ENCODE assay signal across 13 cellular contexts in the genomic region with DNA sequence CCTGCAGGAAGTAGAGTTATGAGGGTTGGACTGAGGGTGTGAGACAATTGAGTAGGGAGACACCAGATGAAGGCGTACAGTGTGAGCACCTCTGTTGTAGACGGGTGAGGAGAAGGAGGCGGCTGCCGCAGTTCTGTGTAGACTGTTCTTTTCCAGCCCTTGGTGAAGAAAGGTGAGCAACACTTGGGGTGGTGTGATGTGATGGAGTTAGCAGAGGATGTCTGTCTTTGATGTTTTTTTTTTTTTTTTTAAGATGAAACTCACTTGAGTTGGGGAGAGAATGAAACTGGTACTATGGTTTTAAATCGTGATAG. TPM values are rescaled to one million over a fixed set of nuclear protein-coding genes. Genes with fewer than 3 reads are reported as not detected.
DNase-seq lines count a peak whose midpoint lies in the region; ATAC-seq and TF ChIP-seq lines count a peak whose summit lies in the region.
"Had no signal": no experiment of that assay in that cellular context is flagged by ENCODE, and none has a peak within 500 bp of the region (broad histone marks: within the 10 kb centered on the region; RNA-seq: fewer than 3 reads in every experiment).

No MANE protein-coding gene starts in this region.

- H3K4me3 Mint-ChIP-seq in activated T-helper 1 cell treated with anti-CD3 and anti-CD28 coated beads, Interleukin-12 subunit alpha, Interleukin-12 subunit beta, Interleukin-2, Interleukin-4 antibody, amounts not matched to agents 30 ng/mL and 10 ng/mL and 1 ng/mL, durations not matched to agents 14 hours and 24 hours and 36 hours = peak overlapping the region; percentile 87
- peak overlapping the region; percentile 84 to 95 (median 90) for H3K4me3 Mint-ChIP-seq in naive thymus-derived CD8-positive, alpha-beta T cell
- H3K4me3 Mint-ChIP-seq in stimulated activated memory B cell treated with anti-CD40 and anti-IgM and Interleukin-4, amounts not matched to agents 10 μg/mL and 1 μg/mL and 100 μg/mL, for 72 hours = no peak overlapping the region

- H3K4me3 ChIP-seq in Peyer's patch = peak overlapping the region in 2 of 4 donors; percentile 65 to 87

- peak overlapping the region; percentile 54 for H3K27ac Mint-ChIP-seq in activated T-helper 1 cell treated with anti-CD3 and anti-CD28 coated beads, Interleukin-12 subunit alpha, Interleukin-12 subunit beta, Interleukin-2, Interleukin-4 antibody, amounts not matched to agents 30 ng/mL and 10 ng/mL and 1 ng/mL, durations not matched to agents 14 hours and 24 hours and 36 hours
- peak overlapping the region; percentile 90 to 99 (median 96) for H3K27ac Mint-ChIP-seq in naive thymus-derived CD8-positive, alpha-beta T cell
- H3K27ac Mint-ChIP-seq in stimulated activated memory B cell treated with anti-CD40 and anti-IgM and Interleukin-4, amounts not matched to agents 10 μg/mL and 1 μg/mL and 100 μg/mL, for 72 hours = peak overlapping the region; percentile 89

- H3K9me3 Mint-ChIP-seq in activated T-helper 1 cell treated with anti-CD3 and anti-CD28 coated beads, Interleukin-12 subunit alpha, Interleukin-12 subunit beta, Interleukin-2, Interleukin-4 antibody, amounts not matched to agents 30 ng/mL and 10 ng/mL and 1 ng/mL, durations not matched to agents 14 hours and 24 hours and 36 hours = no peaks in the 10 kb centered on the region
- H3K9me3 Mint-ChIP-seq in naive thymus-derived CD8-positive, alpha-beta T cell = no peaks in the 10 kb centered on the region
- no peaks in the 10 kb centered on the region for H3K9me3 Mint-ChIP-seq in stimulated activated memory B cell treated with anti-CD40 and anti-IgM and Interleukin-4, amounts not matched to agents 10 μg/mL and 1 μg/mL and 100 μg/mL, for 72 hours

- H3K4me1 ChIP-seq in Peyer's patch = peaks cover 0 to 10% (median 0%) of the 10 kb centered on the region in 4 donors
- H3K4me1 ChIP-seq: prostate gland had no signal

- no peaks in the 10 kb centered on the region for H3K27me3 Mint-ChIP-seq in activated T-helper 1 cell treated with anti-CD3 and anti-CD28 coated beads, Interleukin-12 subunit alpha, Interleukin-12 subunit beta, Interleukin-2, Interleukin-4 antibody, amounts not matched to agents 30 ng/mL and 10 ng/mL and 1 ng/mL, durations not matched to agents 14 hours and 24 hours and 36 hours (ENCODE audit: insufficient read depth)
- no peaks in the 10 kb centered on the region for H3K27me3 Mint-ChIP-seq in naive thymus-derived CD8-positive, alpha-beta T cell
- no peaks in the 10 kb centered on the region for H3K27me3 Mint-ChIP-seq in stimulated activated memory B cell treated with anti-CD40 and anti-IgM and Interleukin-4, amounts not matched to agents 10 μg/mL and 1 μg/mL and 100 μg/mL, for 72 hours

- no peaks in the 10 kb centered on the region for H3K36me3 ChIP-seq in Peyer's patch
- H3K36me3 ChIP-seq: prostate gland, thyroid gland had no signal

- intact Hi-C loops in activated T-helper 1 cell treated with anti-CD3 and anti-CD28 coated beads, Interleukin-12 subunit alpha, Interleukin-12 subunit beta, Interleukin-2, Interleukin-4 antibody, amounts not matched to agents 30 ng/mL and 10 ng/mL and 1 ng/mL, durations not matched to agents 14 hours and 24 hours and 36 hours (cut with micrococcal nuclease) = no loop called here

- peak overlapping the region in 1 of 4 donors; percentile 75 for H3K27ac ChIP-seq in Peyer's patch
- H3K27ac ChIP-seq: 22Rv1, prostate gland, thyroid gland, VCaP had no signal

- no peaks in the 10 kb centered on the region for H3K27me3 ChIP-seq in Peyer's patch
- H3K27me3 ChIP-seq: thyroid gland had no signal

- no peaks in the 10 kb centered on the region for H3K36me3 Mint-ChIP-seq in activated T-helper 1 cell treated with anti-CD3 and anti-CD28 coated beads, Interleukin-12 subunit alpha, Interleukin-12 subunit beta, Interleukin-2, Interleukin-4 antibody, amounts not matched to agents 30 ng/mL and 10 ng/mL and 1 ng/mL, durations not matched to agents 14 hours and 24 hours and 36 hours (ENCODE audit: low read depth)
- peaks cover 0 to 4% (median 0%) of the 10 kb centered on the region in 3 donors for H3K36me3 Mint-ChIP-seq in naive thymus-derived CD8-positive, alpha-beta T cell
- H3K36me3 Mint-ChIP-seq in stimulated activated memory B cell treated with anti-CD40 and anti-IgM and Interleukin-4, amounts not matched to agents 10 μg/mL and 1 μg/mL and 100 μg/mL, for 72 hours = no peaks in the 10 kb centered on the region

- no peaks in the 10 kb centered on the region for H3K9me3 ChIP-seq in Peyer's patch
- H3K9me3 ChIP-seq: prostate gland, thyroid gland had no signal

- DNase-seq in DMS53 (lab: John Stamatoyannopoulos, UW) (peak; percentile 26), DMS53 treated with DMSO at 0.1 percent for 48 hours (lab: John Stamatoyannopoulos, UW; ENCODE audit: unreplicated experiment) (no peak), iPS-NIHi7 (ENCODE audit: extremely low spot score) (no peak), COLO829 (ENCODE audit: low spot score) (no peak), Peyer's patch (no peak)
- DNase-seq in activated T-helper 1 cell treated with anti-CD3 and anti-CD28 coated beads, Interleukin-12 subunit alpha, Interleukin-12 subunit beta, Interleukin-2, Interleukin-4 antibody, amounts not matched to agents 30 ng/mL and 10 ng/mL and 1 ng/mL, durations not matched to agents 14 hours and 24 hours and 36 hours (ENCODE audit: low spot score) = peak; percentile 31
- DNase-seq in naive thymus-derived CD8-positive, alpha-beta T cell = peak; percentile 26 to 84 (median 62)
- DNase-seq: NCI-H774, thyroid gland had no signal

- no peak for TF ChIP-seq POLR2A in Peyer's patch (IDR thresholded peaks at IDR 0.05)

- peak; percentile 49 to 64 for ATAC-seq in naive thymus-derived CD8-positive, alpha-beta T cell
- ATAC-seq in stimulated activated memory B cell treated with anti-CD40 and anti-IgM and Interleukin-4, amounts not matched to agents 10 μg/mL and 1 μg/mL and 100 μg/mL, for 72 hours = no peak

- POLR2A ChIA-PET in naive thymus-derived CD8-positive, alpha-beta T cell (lab: Charles Lee) = interaction anchor here (0.7 to 3.9 kb wide), 4 partner anchors 11 to 84 kb away, joined by 3 to 137 read pairs (median 18); a partner anchor contains a TSS

- no peak for TF ChIP-seq CTCF in Peyer's patch (IDR thresholded peaks at IDR 0.05)

- peaks cover 12% of the 10 kb centered on the region for H3K4me1 Mint-ChIP-seq in activated T-helper 1 cell treated with anti-CD3 and anti-CD28 coated beads, Interleukin-12 subunit alpha, Interleukin-12 subunit beta, Interleukin-2, Interleukin-4 antibody, amounts not matched to agents 30 ng/mL and 10 ng/mL and 1 ng/mL, durations not matched to agents 14 hours and 24 hours and 36 hours (ENCODE audit: low read depth)
- peaks cover 10 to 43% (median 29%) of the 10 kb centered on the region in 4 donors for H3K4me1 Mint-ChIP-seq in naive thymus-derived CD8-positive, alpha-beta T cell
- H3K4me1 Mint-ChIP-seq in stimulated activated memory B cell treated with anti-CD40 and anti-IgM and Interleukin-4, amounts not matched to agents 10 μg/mL and 1 μg/mL and 100 μg/mL, for 72 hours = peaks cover 29% of the 10 kb centered on the region

RNA-seq across cellular contexts. Expression of a gene that starts 42.8 kb away (rescaled TPM):
- 39.2 and 40.2 TPM in 2 replicates for total RNA-seq in activated T-helper 1 cell treated with anti-CD3 and anti-CD28 coated beads, Interleukin-12 subunit alpha, Interleukin-12 subunit beta, Interleukin-2, Interleukin-4 antibody, amounts not matched to agents 30 ng/mL and 10 ng/mL and 1 ng/mL, durations not matched to agents 14 hours and 24 hours and 36 hours
- total RNA-seq in naive thymus-derived CD8-positive, alpha-beta T cell = 100 to 1,000 TPM; 114 to 115 TPM
- polyA plus RNA-seq in naive thymus-derived CD8-positive, alpha-beta T cell = 10 to 100 TPM; 28.4 to 47.6 (median 35.9) TPM
- 10 to 100 TPM; 21.9 to 92.4 (median 36.0) TPM for total RNA-seq in Peyer's patch

RNA-seq across cellular contexts. Expression of a gene that starts 56.3 kb away (rescaled TPM):
- not detected in 2 replicates for total RNA-seq in activated T-helper 1 cell treated with anti-CD3 and anti-CD28 coated beads, Interleukin-12 subunit alpha, Interleukin-12 subunit beta, Interleukin-2, Interleukin-4 antibody, amounts not matched to agents 30 ng/mL and 10 ng/mL and 1 ng/mL, durations not matched to agents 14 hours and 24 hours and 36 hours
- total RNA-seq in naive thymus-derived CD8-positive, alpha-beta T cell = 10 to 100 TPM; 12.1 to 13.7 TPM
- polyA plus RNA-seq in naive thymus-derived CD8-positive, alpha-beta T cell = 1 to 10 TPM in 2 of 3 donors, under 1 TPM in 1; 0.54 to 1.8 (median 1.7) TPM
- total RNA-seq in Peyer's patch = not detected
- total RNA-seq: prostate gland, thyroid gland had no signal

Comparison
In these comparisons a context has a peak if more than half of its experiments do, and no peak if none do; other contexts are left out.
1. DNase-seq: peak in DMS53 (single experiment), activated T-helper 1 cell treated with anti-CD3 and anti-CD28 coated beads, Interleukin-12 subunit alpha, Interleukin-12 subunit beta, Interleukin-2, Interleukin-4 antibody, amounts not matched to agents 30 ng/mL and 10 ng/mL and 1 ng/mL, durations not matched to agents 14 hours and 24 hours and 36 hours (single experiment) and naive thymus-derived CD8-positive, alpha-beta T cell (10 of 10); none in DMS53 treated with DMSO at 0.1 percent for 48 hours (single experiment), iPS-NIHi7 (single experiment), COLO829 (single experiment) and Peyer's patch (0 of 3).
2. RNA of a gene that starts 56.3 kb away (total RNA-seq): 12.1 to 13.7 TPM in naive thymus-derived CD8-positive, alpha-beta T cell; not detected in activated T-helper 1 cell treated with anti-CD3 and anti-CD28 coated beads, Interleukin-12 subunit alpha, Interleukin-12 subunit beta, Interleukin-2, Interleukin-4 antibody, amounts not matched to agents 30 ng/mL and 10 ng/mL and 1 ng/mL, durations not matched to agents 14 hours and 24 hours and 36 hours and not detected in Peyer's patch; every median in the first group is over 4 times any median in the second.
3. Peak in every context shown above with its lines, with median percentiles within 50 percentile points of each other: H3K27ac Mint-ChIP-seq.